Comparison of ENCODE assay signal across 17 cellular contexts in genomic region chr9:134863306-134863902, GRCh38. TPM values are rescaled to one million over a fixed set of nuclear protein-coding genes. Genes with fewer than 3 reads are reported as not detected.
DNase-seq lines count a peak whose midpoint lies in the region; ATAC-seq, FAIRE-seq and TF ChIP-seq lines count a peak whose summit lies in the region.
"Had no signal": no experiment of that assay in that cellular context is flagged by ENCODE, and none has a peak within 500 bp of the region (broad histone marks: within the 10 kb centered on the region; RNA-seq: fewer than 3 reads in every experiment).

No MANE protein-coding gene starts in this region.

- intact Hi-C loops in kidney (cut with DNase I), result no loop called here

- H3K9ac ChIP-seq in kidney (ENCODE audit: low read length in 2 of 2), result no peak overlapping the region

- DNase-seq in DMS 273 (lab: John Stamatoyannopoulos, UW; ENCODE audit: unreplicated experiment), result peak; percentile 74
- DNase-seq in T1000 (lab: John Stamatoyannopoulos, UW), result peak; percentile 17
- DNase-seq in kidney, result peak; percentile 55
- peak; percentile 33 for DNase-seq in superior temporal gyrus (ENCODE audit: extremely low spot score)
- no peak for DNase-seq in NCI-H526 treated with DMSO at 0.1 percent for 48 hours (lab: John Stamatoyannopoulos, UW)
- no peak for DNase-seq in stimulated activated naive CD4-positive, alpha-beta T cell treated with Interleukin-2 at 50 U/mL for 16 hours (lab: John Stamatoyannopoulos, UW)
- DNase-seq: Calu3; CD4-positive, alpha-beta T cell; DMS79 treated with DMSO at 0.1 percent for 48 hours; GDM1; Karpas-422; NCI-H1417; NCI-H2029; NCI-H510A treated with DMSO at 0.1 percent for 48 hours had no signal

- TF ChIP-seq CTCF in kidney (IDR thresholded peaks at IDR 0.05; ENCODE audit: borderline replicate concordance, extremely low read depth, insufficient read depth), result no peak

- H3K36me3 ChIP-seq in kidney (ENCODE audit: control insufficient read depth in 1 of 2, insufficient read depth in 2 of 2, low read length in 2 of 2), result no peaks in the 10 kb centered on the region

- H3K27ac ChIP-seq in kidney (ENCODE audit: low read depth in 2 of 2, low read length in 2 of 2), result no peak overlapping the region

- ATAC-seq in GM21576 (IDR thresholded peaks at IDR 0.05; ENCODE audit: unreplicated experiment), result no peak
- ATAC-seq: GM23338 had no signal

- H3K4me3 ChIP-seq in kidney (ENCODE audit: low read length in 2 of 2), result no peak overlapping the region
- H3K4me3 ChIP-seq: GM23338 had no signal

- H3K4me1 ChIP-seq in kidney (ENCODE audit: control insufficient read depth in 1 of 2, insufficient read depth in 1 of 2, low read depth in 1 of 2, low read length in 2 of 2), result no peaks in the 10 kb centered on the region

- no peak for FAIRE-seq in kidney (lab: Jason Lieb, UNC)
- FAIRE-seq: GM12892 had no signal

- H3K9me3 ChIP-seq in kidney (ENCODE audit: control insufficient read depth in 1 of 2, low read length in 2 of 2), result no peaks in the 10 kb centered on the region

RNA-seq across cellular contexts. Expression of gene FCN2, which starts 17.2 kb away (rescaled TPM):
- total RNA-seq in kidney, result 3.6 TPM
- 2.8 TPM for polyA plus RNA-seq in kidney (ENCODE audit: insufficient read depth, low read depth, low replicate concordance)
- total RNA-seq: Calu3; CD4-positive, alpha-beta T cell; GM23338 had no signal
- polyA plus RNA-seq: GM23338 had no signal

RNA-seq across cellular contexts. Expression of gene FCN1, which starts 54.3 kb away (rescaled TPM):
- total RNA-seq in kidney, result 13.0 TPM
- 3.2 TPM for polyA plus RNA-seq in kidney (ENCODE audit: insufficient read depth, low read depth, low replicate concordance)
- total RNA-seq: Calu3, GM23338 had no signal
- polyA plus RNA-seq: GM23338 had no signal

Comparison
In these comparisons a context has a peak if more than half of its experiments do, and no peak if none do; other contexts are left out.
1. DNase-seq: peak in DMS 273 (single experiment), T1000 (single experiment), kidney (single experiment) and superior temporal gyrus (single experiment); none in NCI-H526 treated with DMSO at 0.1 percent for 48 hours (single experiment) and stimulated activated naive CD4-positive, alpha-beta T cell treated with Interleukin-2 at 50 U/mL for 16 hours (single experiment).